In genomic region chr4:69025191-69025998, GRCh38 we compare ENCODE assay signal across 8 cellular contexts.
DNase-seq lines count a peak whose midpoint lies in the region; ATAC-seq and TF ChIP-seq lines count a peak whose summit lies in the region.

No MANE protein-coding gene starts in this region.

- intact Hi-C loops in esophagus squamous epithelium (cut with DNase I), result no loop called here

- peak; percentile 11 for TF ChIP-seq CTCF in fibroblast of mammary gland (conservative IDR thresholded peaks at IDR 0.05; ENCODE audit: control insufficient read depth, insufficient read depth, low read depth, low read length)
- TF ChIP-seq CTCF in esophagus squamous epithelium (IDR thresholded peaks at IDR 0.05), result peak in 1 of 6 experiments; percentile 14

- H3K4me1 ChIP-seq in esophagus squamous epithelium, result no peaks in the 10 kb centered on the region

- peak; percentile 72 for ATAC-seq in GM19452 (IDR thresholded peaks at IDR 0.05; ENCODE audit: unreplicated experiment)

- WGBS in esophagus squamous epithelium, 2 donors, result 51 to 69% methylated on average over 4 of the region's 4 CpGs

- H3K4me3 ChIP-seq in fibroblast of mammary gland (ENCODE audit: control insufficient read depth, low read depth, low read length) (no peak overlapping the region), esophagus squamous epithelium (no peak overlapping the region)

- H3K9me3 ChIP-seq in esophagus squamous epithelium, result no peaks in the 10 kb centered on the region

- H3K36me3 ChIP-seq in esophagus squamous epithelium, result no peaks in the 10 kb centered on the region

- DNase-seq in ACHN (peak; percentile 57), HuH-7 (ENCODE audit: low spot score) (peak; percentile 12), fibroblast of mammary gland (ENCODE audit: low read depth) (no peak), SKM-1 treated with dmso at 0.1 percent for 144 hours (lab: John Stamatoyannopoulos, UW; ENCODE audit: unreplicated experiment) (no peak), cortex of kidney (lab: John Stamatoyannopoulos, UW) (no peak), esophagus squamous epithelium (lab: John Stamatoyannopoulos, UW) (no peak)
- DNase-seq in stimulated activated CD4-positive, alpha-beta T cell treated with anti-CD3 and anti-CD28 coated beads, Interleukin-12 subunit alpha, Interleukin-12 subunit beta, amount 100 ng/mL, for 4 hours, result no peak

- no peaks in the 10 kb centered on the region for H3K27me3 ChIP-seq in esophagus squamous epithelium

- TF ChIP-seq POLR2A in esophagus squamous epithelium (IDR thresholded peaks at IDR 0.05), result no peak

- in situ Hi-C loops in ACHN (cut with HindIII; ENCODE audit: low pct_ligation_motif_present, low pct_unique_long_range_greater_than_20kb, low sequenced_read_pairs), result no loop called here

- no peak overlapping the region for H3K27ac ChIP-seq in esophagus squamous epithelium

Comparison
In these comparisons a context has a peak if more than half of its experiments do, and no peak if none do; other contexts are left out.
1. DNase-seq: peak in ACHN (single experiment) and HuH-7 (single experiment); none in fibroblast of mammary gland (single experiment), stimulated activated CD4-positive, alpha-beta T cell treated with anti-CD3 and anti-CD28 coated beads, Interleukin-12 subunit alpha, Interleukin-12 subunit beta, amount 100 ng/mL, for 4 hours (single experiment), SKM-1 treated with dmso at 0.1 percent for 144 hours (single experiment), cortex of kidney (single experiment) and esophagus squamous epithelium (single experiment).